ENCODE assay signal across 1 cellular context in the genomic region with DNA sequence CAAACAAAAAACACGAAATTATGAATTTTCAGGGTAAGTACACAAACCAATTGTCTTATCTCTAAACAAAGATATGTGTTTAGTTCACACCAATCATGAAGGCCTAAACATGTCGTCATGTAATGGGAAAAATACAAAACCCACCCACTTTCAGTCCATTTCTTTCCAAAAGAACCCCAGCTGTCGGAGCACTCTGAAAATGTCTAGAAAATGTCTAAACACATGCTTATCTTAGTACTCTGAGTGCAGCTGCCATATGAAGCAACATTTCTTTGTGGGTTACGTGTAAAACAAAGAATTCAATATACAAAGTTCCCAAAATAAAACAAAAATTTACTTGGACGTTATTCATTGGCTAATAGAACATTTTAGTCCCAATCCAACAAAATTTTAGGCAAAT.
TF ChIP-seq lines count a peak whose summit lies in the region.

No MANE protein-coding gene starts in this region.

TF ChIP-seq in IMR-90, 13 proteins besides CTCF, POLR2A, EP300 and RAD21:
- no peak for TF ChIP-seq FOS (IDR thresholded peaks at IDR 0.05; ENCODE audit: low read depth, low read length)
- TF ChIP-seq CEBPB (IDR thresholded peaks at IDR 0.05; ENCODE audit: low read depth, low read length): peak; percentile 77
- no peak for TF ChIP-seq SMC3 (IDR thresholded peaks at IDR 0.05; ENCODE audit: low read depth, low read length)
- no peak for TF ChIP-seq NFE2L2 (IDR thresholded peaks at IDR 0.05; ENCODE audit: low read depth, low read length)
- TF ChIP-seq, protein P1, sequence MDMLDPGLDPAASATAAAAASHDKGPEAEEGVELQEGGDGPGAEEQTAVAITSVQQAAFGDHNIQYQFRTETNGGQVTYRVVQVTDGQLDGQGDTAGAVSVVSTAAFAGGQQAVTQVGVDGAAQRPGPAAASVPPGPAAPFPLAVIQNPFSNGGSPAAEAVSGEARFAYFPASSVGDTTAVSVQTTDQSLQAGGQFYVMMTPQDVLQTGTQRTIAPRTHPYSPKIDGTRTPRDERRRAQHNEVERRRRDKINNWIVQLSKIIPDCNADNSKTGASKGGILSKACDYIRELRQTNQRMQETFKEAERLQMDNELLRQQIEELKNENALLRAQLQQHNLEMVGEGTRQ (IDR thresholded peaks at IDR 0.05; ENCODE audit: low read depth, low read length): no peak
- no peak for TF ChIP-seq RFX5 (IDR thresholded peaks at IDR 0.05; ENCODE audit: low read depth, low read length)
- TF ChIP-seq, protein P2, sequence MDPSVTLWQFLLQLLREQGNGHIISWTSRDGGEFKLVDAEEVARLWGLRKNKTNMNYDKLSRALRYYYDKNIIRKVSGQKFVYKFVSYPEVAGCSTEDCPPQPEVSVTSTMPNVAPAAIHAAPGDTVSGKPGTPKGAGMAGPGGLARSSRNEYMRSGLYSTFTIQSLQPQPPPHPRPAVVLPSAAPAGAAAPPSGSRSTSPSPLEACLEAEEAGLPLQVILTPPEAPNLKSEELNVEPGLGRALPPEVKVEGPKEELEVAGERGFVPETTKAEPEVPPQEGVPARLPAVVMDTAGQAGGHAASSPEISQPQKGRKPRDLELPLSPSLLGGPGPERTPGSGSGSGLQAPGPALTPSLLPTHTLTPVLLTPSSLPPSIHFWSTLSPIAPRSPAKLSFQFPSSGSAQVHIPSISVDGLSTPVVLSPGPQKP (IDR thresholded peaks at IDR 0.05; ENCODE audit: borderline replicate concordance, low read depth, low read length): no peak
- no peak for TF ChIP-seq MAZ (IDR thresholded peaks at IDR 0.05; ENCODE audit: borderline replicate concordance, low read depth, low read length)
